Comparison of ENCODE assay signal across 16 cellular contexts in genomic region chr13:42715909-42716308, GRCh38.
DNase-seq lines count a peak whose midpoint lies in the region; ATAC-seq, FAIRE-seq and TF ChIP-seq lines count a peak whose summit lies in the region.
"Had no signal": no experiment of that assay in that cellular context is flagged by ENCODE, and none has a peak within 500 bp of the region (broad histone marks: within the 10 kb centered on the region; RNA-seq: fewer than 3 reads in every experiment).

No MANE protein-coding gene starts in this region.

- no peak overlapping the region for H2BK120ac ChIP-seq in mesenchymal stem cell (ENCODE audit: low read depth, low read length)

- no peaks in the 10 kb centered on the region for H3K9me3 ChIP-seq in cardiac muscle cell (ENCODE audit: low read depth)
- no peaks in the 10 kb centered on the region for H3K9me3 ChIP-seq in left ventricle myocardium inferior (replicated peaks)
- H3K9me3 ChIP-seq in mesenchymal stem cell (ENCODE audit: control insufficient read depth, low read length), result no peaks in the 10 kb centered on the region
- H3K9me3 ChIP-seq in pancreas, result no peaks in the 10 kb centered on the region
- no peaks in the 10 kb centered on the region for H3K9me3 ChIP-seq in esophagus squamous epithelium
- H3K9me3 ChIP-seq: HAP-1 had no signal

- H3K4me1 ChIP-seq in cardiac muscle cell (ENCODE audit: low read depth) (peaks cover 9% of the 10 kb centered on the region), left ventricle myocardium inferior (peaks cover 7% of the 10 kb centered on the region), mesenchymal stem cell (ENCODE audit: control insufficient read depth, insufficient read depth, low read depth, low read length) (peaks cover 1% of the 10 kb centered on the region), pancreas (no peaks in the 10 kb centered on the region), esophagus squamous epithelium (no peaks in the 10 kb centered on the region)
- H3K4me1 ChIP-seq: HAP-1 had no signal

- ATAC-seq in Right ventricle myocardium inferior (peak; percentile 88), pancreas (no peak)
- ATAC-seq: CD8-positive, alpha-beta T cell; HepG2 had no signal

- no peaks in the 10 kb centered on the region for H3K79me1 ChIP-seq in mesenchymal stem cell (replicated peaks; ENCODE audit: low read length, poor library complexity, severe bottlenecking)

- intact Hi-C loops in Right ventricle myocardium inferior (cut with DNase I), result loop anchor here (10.0 kb wide), 1 partner anchor 69 kb away; the partner anchor contains the start of gene FAM216B
- intact Hi-C loops in cardiac septum (cut with DNase I), result no loop called here
- intact Hi-C loops in left ventricle myocardium inferior (cut with micrococcal nuclease), result no loop called here
- intact Hi-C loops in pancreas (cut with DNase I), result no loop called here
- intact Hi-C loops in esophagus squamous epithelium (cut with DNase I), result no loop called here

- H3K14ac ChIP-seq in mesenchymal stem cell (ENCODE audit: low read length in 2 of 2), result no peak overlapping the region

- H3K4me3 ChIP-seq in cardiac muscle cell (no peak overlapping the region), left ventricle myocardium inferior (no peak overlapping the region), mesenchymal stem cell (ENCODE audit: insufficient read depth in 1 of 2, low read depth in 1 of 2, low read length in 2 of 2) (no peak overlapping the region), pancreas (no peak overlapping the region), esophagus squamous epithelium (no peak overlapping the region)
- H3K4me3 ChIP-seq: BLaER1 treated with 17β-estradiol and CSF1 and Interleukin-3, amounts not matched to agents 10 nM and 100 nM; HAP-1 had no signal

- H3K27ac ChIP-seq in cardiac muscle cell (peak overlapping the region; percentile 85), left ventricle myocardium inferior (replicated peaks) (peak overlapping the region; percentile 37), mesenchymal stem cell (ENCODE audit: low read length, poor library complexity, severe bottlenecking) (no peak overlapping the region), pancreas (no peak overlapping the region), esophagus squamous epithelium (no peak overlapping the region)
- H3K27ac ChIP-seq: BLaER1 treated with 17β-estradiol and CSF1 and Interleukin-3, amounts not matched to agents 10 nM and 100 nM had no signal

- H3K4me2 ChIP-seq in mesenchymal stem cell (ENCODE audit: low read length, poor library complexity, severe bottlenecking), result no peak overlapping the region
- H3K4me2 ChIP-seq: BLaER1 treated with 17β-estradiol and CSF1 and Interleukin-3, amounts not matched to agents 10 nM and 100 nM had no signal

- H3K23ac ChIP-seq in mesenchymal stem cell (ENCODE audit: low read length in 2 of 2), result no peak overlapping the region

- TF ChIP-seq POLR2A in esophagus squamous epithelium (IDR thresholded peaks at IDR 0.05), result no peak

- DNase-seq in Right ventricle myocardium inferior (ENCODE audit: missing footprints) (no peak), cardiac septum (ENCODE audit: low spot score) (no peak), cardiac muscle cell (ENCODE audit: low read depth in 1 of 2, low spot score in 1 of 2) (peak in 1 of 2 donors; percentile 55), left ventricle myocardium inferior (peak; percentile 18), mesenchymal stem cell (no peak), pancreas (no peak), esophagus squamous epithelium (lab: John Stamatoyannopoulos, UW) (no peak)
- no peak for DNase-seq in activated CD4-positive, alpha-beta T cell treated with anti-CD3 and anti-CD28 coated beads for 1 hour
- DNase-seq: Calu3; CD8-positive, alpha-beta T cell; DMS79 treated with DMSO at 0.1 percent for 48 hours; GF-D8; GOT3 had no signal

- no peak overlapping the region for H2BK12ac ChIP-seq in mesenchymal stem cell (ENCODE audit: low read length in 2 of 2)

- H2BK5ac ChIP-seq in mesenchymal stem cell (ENCODE audit: low read depth, low read length, poor library complexity, severe bottlenecking), result no peak overlapping the region

- no peak overlapping the region for H3K18ac ChIP-seq in mesenchymal stem cell (ENCODE audit: low read depth in 1 of 2, low read length in 2 of 2)

- FAIRE-seq in pancreas (lab: Jason Lieb, UNC), result no peak
- FAIRE-seq: HepG2 had no signal

- no peak for TF ChIP-seq CTCF in cardiac muscle cell (IDR thresholded peaks at IDR 0.05; ENCODE audit: low read depth, low read length)
- no peak for TF ChIP-seq CTCF in left ventricle myocardium inferior (IDR thresholded peaks at IDR 0.05; ENCODE audit: borderline replicate concordance)
- no peak for TF ChIP-seq CTCF in pancreas (IDR thresholded peaks at IDR 0.05)
- no peak for TF ChIP-seq CTCF in esophagus squamous epithelium (IDR thresholded peaks at IDR 0.05)

- no peak overlapping the region for H4K91ac ChIP-seq in mesenchymal stem cell (ENCODE audit: low read length)

- H4K8ac ChIP-seq in mesenchymal stem cell (ENCODE audit: low read length), result peak overlapping the region; percentile 75

- H3K4ac ChIP-seq in mesenchymal stem cell (ENCODE audit: low read depth in 1 of 2, low read length in 2 of 2), result no peak overlapping the region

- H2AK5ac ChIP-seq in mesenchymal stem cell (ENCODE audit: low read length, severe bottlenecking), result no peak overlapping the region

- no peak overlapping the region for H2BK15ac ChIP-seq in mesenchymal stem cell (ENCODE audit: low read depth, poor library complexity, severe bottlenecking)

- H3K36me3 ChIP-seq in cardiac muscle cell (no peaks in the 10 kb centered on the region), left ventricle myocardium inferior (no peaks in the 10 kb centered on the region), mesenchymal stem cell (ENCODE audit: control insufficient read depth in 1 of 2, insufficient read depth in 2 of 2, low read depth in 1 of 2, low read length in 2 of 2) (no peaks in the 10 kb centered on the region), pancreas (no peaks in the 10 kb centered on the region), esophagus squamous epithelium (no peaks in the 10 kb centered on the region)
- H3K36me3 ChIP-seq: BLaER1 treated with 17β-estradiol and CSF1 and Interleukin-3, amounts not matched to agents 10 nM and 100 nM; HAP-1 had no signal

- 94% methylated on average over 1 of the region's 3 CpGs for whole genome bisulfite sequencing in mesenchymal stem cell
- WGBS in pancreas, 2 donors, result 74 to 88% methylated on average over 3 of the region's 3 CpGs
- 63 to 71% methylated on average over 3 of the region's 3 CpGs for WGBS in esophagus squamous epithelium, 2 donors

- no peaks in the 10 kb centered on the region for H3K27me3 ChIP-seq in cardiac muscle cell
- H3K27me3 ChIP-seq in left ventricle myocardium inferior (ENCODE audit: low read depth), result no peaks in the 10 kb centered on the region
- H3K27me3 ChIP-seq in mesenchymal stem cell (ENCODE audit: control insufficient read depth in 1 of 2, insufficient read depth in 1 of 2, low read length in 2 of 2), result no peaks in the 10 kb centered on the region
- no peaks in the 10 kb centered on the region for H3K27me3 ChIP-seq in pancreas
- no peaks in the 10 kb centered on the region for H3K27me3 ChIP-seq in esophagus squamous epithelium
- H3K27me3 ChIP-seq: BLaER1 treated with 17β-estradiol and CSF1 and Interleukin-3, amounts not matched to agents 10 nM and 100 nM had no signal

- no peak overlapping the region for H2AFZ ChIP-seq in mesenchymal stem cell (ENCODE audit: low read depth, low read length)

- H3K9ac ChIP-seq in mesenchymal stem cell (ENCODE audit: low read length), result no peak overlapping the region
- H3K9ac ChIP-seq: BLaER1 treated with 17β-estradiol and CSF1 and Interleukin-3, amounts not matched to agents 10 nM and 100 nM had no signal

Comparison
In these comparisons a context has a peak if more than half of its experiments do, and no peak if none do; other contexts are left out.
1. H3K27ac ChIP-seq: peak in cardiac muscle cell (single experiment) and left ventricle myocardium inferior (single experiment); none in mesenchymal stem cell (single experiment), pancreas (0 of 4) and esophagus squamous epithelium (0 of 4).